8 cellular contexts compared by ENCODE assay signal in genomic region chr19:3324405-3324856, GRCh38. TPM values are rescaled to one million over a fixed set of nuclear protein-coding genes. Genes with fewer than 3 reads are reported as not detected.
A peak's percentile ranks its signal among the peaks of the same experiment; 100 is the strongest.
DNase-seq lines count a peak whose midpoint lies in the region; ATAC-seq and TF ChIP-seq lines count a peak whose summit lies in the region.

No MANE protein-coding gene starts in this region.

- H3K4me3 ChIP-seq in heart right ventricle: no peak overlapping the region

- no peaks in the 10 kb centered on the region for H3K36me3 ChIP-seq in heart right ventricle

- TF ChIP-seq CTCF in GM13976 (IDR thresholded peaks at IDR 0.05; ENCODE audit: borderline replicate concordance, control extremely low read depth, extremely low read depth, insufficient read depth, missing control alignments): peak; percentile 71
- TF ChIP-seq CTCF in heart right ventricle (IDR thresholded peaks at IDR 0.05): peak; percentile 48 to 80 (median 66)

- H3K9me3 ChIP-seq in heart right ventricle: no peaks in the 10 kb centered on the region

- intact Hi-C loops in heart right ventricle (cut with DNase I): loop anchor here in 4 of 10 donors (2.0 to 10.0 kb wide), 4 partner anchors 148 to 300 kb away; partner anchors contain the start of gene CACTIN (in 1 of the 4)

- WGBS in heart right ventricle, 2 donors: 42 to 49% methylated on average over 5 of the region's 5 CpGs

- H3K4me1 ChIP-seq in heart right ventricle: peaks cover 0 to 4% (median 0%) of the 10 kb centered on the region in 9 donors

- H3K27me3 ChIP-seq in heart right ventricle: peaks cover 6 to 24% (median 20%) of the 10 kb centered on the region in 7 donors

- peak in 3 of 8 donors; percentile 20 to 38 (median 23) for ATAC-seq in heart right ventricle
- no peak for ATAC-seq in HG02852 (IDR thresholded peaks at IDR 0.05; ENCODE audit: unreplicated experiment)
- ATAC-seq in GM18873 (IDR thresholded peaks at IDR 0.05; ENCODE audit: low FRiP score, unreplicated experiment): no peak

- peak; percentile 77 for DNase-seq in GM13976 (ENCODE audit: low spot score)
- DNase-seq in RPMI7951 (ENCODE audit: low read depth): peak; percentile 42
- peak; percentile 59 for DNase-seq in activated T-helper 9 cell treated with anti-CD3 and anti-CD28 coated beads, Interleukin-2, amount 50 U/mL, for 16 hours (ENCODE audit: low read depth)
- DNase-seq in heart right ventricle: peak in 1 of 2 donors; percentile 75
- peak; percentile 51 to 75 (median 70) for DNase-seq in stimulated activated CD4-positive, alpha-beta T cell treated with anti-CD3 and anti-CD28 coated beads, Interleukin-1b, Interleukin-23, amount 100 ng/mL, for 24 hours (ENCODE audit: low read depth in 4 of 4, low spot score in 1 of 4)
- DNase-seq in DMS79 treated with DMSO at 0.1 percent for 48 hours (lab: John Stamatoyannopoulos, UW): no peak

- in situ Hi-C loops in GM13976 (cut with MboI; ENCODE audit: low sequenced_read_pairs, unreplicated experiment): loop anchor here (10.0 kb wide), 1 partner anchor 150 kb away; no protein-coding TSS in a partner anchor

- no peak overlapping the region for H3K27ac ChIP-seq in heart right ventricle

RNA-seq across cellular contexts. Expression of gene NFIC, which starts 42.0 kb away (rescaled TPM):
- 20.9 and 21.2 TPM in 2 replicates for total RNA-seq in RPMI7951 (2014; rRNA removed; shearing (Covaris generic))
- total RNA-seq in heart right ventricle: 100 to 1,000 TPM; 132 to 217 (median 161) TPM
- 100 to 1,000 TPM in 1 of 2 donors, 10 to 100 TPM in 1; 52.3 to 147 TPM for polyA plus RNA-seq in heart right ventricle
